ENCODE assay signal across 8 cellular contexts in the genomic region with DNA sequence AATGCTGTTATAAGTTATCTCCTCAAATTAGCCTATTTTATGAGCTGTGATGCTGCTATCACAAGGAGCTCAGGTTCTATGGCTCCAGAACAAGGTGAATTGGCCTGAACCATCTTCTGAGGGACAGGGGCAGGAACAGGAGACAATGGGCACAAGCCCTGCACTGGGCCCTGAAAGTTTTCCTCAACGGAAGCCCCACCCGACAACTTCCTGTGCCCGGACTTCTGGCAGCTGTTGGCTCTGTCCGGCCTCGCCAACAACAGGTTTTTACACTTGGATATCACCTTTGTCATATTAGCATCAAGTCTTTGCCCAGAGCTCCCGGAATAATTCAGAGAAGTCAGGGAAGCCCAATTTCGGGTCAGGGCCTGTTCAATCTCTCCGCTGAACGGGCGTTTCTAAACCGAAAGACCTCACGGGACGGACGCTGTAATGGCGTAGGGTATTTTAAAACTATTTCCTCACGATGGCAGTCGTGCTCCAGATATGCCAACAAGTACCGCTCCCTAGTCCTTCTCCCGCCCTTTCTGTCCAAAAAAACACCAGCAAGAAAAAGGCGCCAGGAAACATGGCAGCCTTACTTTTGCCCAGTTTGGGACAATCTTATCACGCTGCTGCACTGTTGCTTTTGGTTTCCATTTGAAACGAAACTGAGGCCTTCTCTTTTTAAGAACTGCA.
DNase-seq lines count a peak whose midpoint lies in the region; ATAC-seq and TF ChIP-seq lines count a peak whose summit lies in the region.

No MANE protein-coding gene starts in this region.

- POLR2A ChIA-PET in Panc1 (lab: Charles Lee): no interaction called here

- in situ Hi-C loops in Panc1 (cut with HindIII; ENCODE audit: low pct_unique_long_range_greater_than_20kb, low sequenced_read_pairs): no loop called here

- peaks cover 2% of the 10 kb centered on the region; the same call in 1 of the 2 replicates for H3K27me3 ChIP-seq in Panc1 (ENCODE audit: control insufficient read depth, insufficient read depth, low read length)

- peak; percentile 54 for DNase-seq in stimulated activated CD8-positive, alpha-beta memory T cell treated with anti-CD3 and anti-CD28 coated beads, Interleukin-12 subunit alpha, Interleukin-12 subunit beta, amount 100 ng/mL, for 4 hours (ENCODE audit: low read depth)
- no peak for DNase-seq in stimulated activated CD8-positive, alpha-beta memory T cell treated with anti-CD3 and anti-CD28 coated beads, Interleukin-4, amount 100 ng/mL, for 48 hours
- DNase-seq in Panc1 (ENCODE audit: low read depth, low spot score): no peak
- peak; percentile 94 for DNase-seq in fibroblast of villous mesenchyme (ENCODE audit: low read depth)
- DNase-seq in NCI-H1436 treated with DMSO at 0.1 percent for 48 hours (lab: John Stamatoyannopoulos, UW): no peak
- no peak for DNase-seq in COLO668 (lab: John Stamatoyannopoulos, UW; ENCODE audit: unreplicated experiment)

- CTCF ChIA-PET in Panc1 (lab: Charles Lee): no interaction called here

- no peaks in the 10 kb centered on the region for H3K9me3 ChIP-seq in Panc1 (ENCODE audit: control insufficient read depth, insufficient read depth, low read depth, low read length)

- ATAC-seq in Panc1 (0 out of 2 replicates have a peak, but pooled peaks have one; percentile 34), GM21447 (IDR thresholded peaks at IDR 0.05; ENCODE audit: unreplicated experiment) (no peak)

- H3K4me3 ChIP-seq in Panc1 (ENCODE audit: low read depth in 2 of 2, low read length in 2 of 2) (peak overlapping the region in 1 of 2 experiments; percentile 16; a peak in 1 of 4 replicates), fibroblast of villous mesenchyme (ENCODE audit: low read depth, low read length) (peak overlapping the region; percentile 60)

- no peaks in the 10 kb centered on the region for H3K36me3 ChIP-seq in Panc1 (ENCODE audit: control insufficient read depth, insufficient read depth, low read length)

- H3K27ac ChIP-seq in Panc1 (ENCODE audit: low read length): no peak overlapping the region
- H3K27ac ChIP-seq in temporal lobe (ENCODE audit: low read depth, low read length): peak overlapping the region; percentile 69

- peaks cover 2% of the 10 kb centered on the region; the same call in 1 of the 2 replicates for H3K4me1 ChIP-seq in Panc1 (ENCODE audit: control insufficient read depth, insufficient read depth, low read length)

- no peak for TF ChIP-seq CTCF in Panc1 (IDR thresholded peaks at IDR 0.05)
- peak; percentile 36 for TF ChIP-seq CTCF in fibroblast of villous mesenchyme (IDR thresholded peaks at IDR 0.05; ENCODE audit: insufficient read depth, low read depth, low read length)

- intact Hi-C loops in Panc1 (cut with micrococcal nuclease; ENCODE audit: unreplicated experiment): no loop called here

- no TSS peak for BruUV-seq in Panc1 (replicated peaks; lab: Mats Ljungman, UMichigan)

Comparison
In these comparisons a context has a peak if more than half of its experiments do, and no peak if none do; other contexts are left out.
1. DNase-seq: peak in stimulated activated CD8-positive, alpha-beta memory T cell treated with anti-CD3 and anti-CD28 coated beads, Interleukin-12 subunit alpha, Interleukin-12 subunit beta, amount 100 ng/mL, for 4 hours (single experiment) and fibroblast of villous mesenchyme (single experiment); none in stimulated activated CD8-positive, alpha-beta memory T cell treated with anti-CD3 and anti-CD28 coated beads, Interleukin-4, amount 100 ng/mL, for 48 hours (single experiment), Panc1 (single experiment), NCI-H1436 treated with DMSO at 0.1 percent for 48 hours (single experiment) and COLO668 (single experiment).